9 cellular contexts compared by ENCODE assay signal in the genomic region with DNA sequence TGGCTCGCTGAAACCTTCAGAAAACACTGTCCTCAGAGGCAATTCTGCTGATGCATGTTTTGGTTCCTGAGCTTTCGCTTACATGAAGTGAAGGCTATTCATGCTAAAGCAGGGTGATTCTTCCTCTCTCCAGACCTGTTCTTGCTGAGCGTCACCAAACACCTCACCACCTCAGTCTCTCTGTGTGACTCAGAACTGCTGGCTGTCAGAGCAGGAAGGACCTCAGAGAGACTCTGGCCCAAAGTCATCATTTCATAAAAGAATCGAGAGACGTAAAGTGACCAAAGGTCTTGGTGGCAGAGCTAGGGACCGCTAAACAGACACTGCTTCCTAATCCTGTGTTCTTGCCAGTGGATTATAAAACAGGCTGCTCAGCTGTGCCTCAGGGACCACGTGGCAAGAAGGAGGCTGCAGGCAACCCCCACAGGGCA.
DNase-seq lines count a peak whose midpoint lies in the region; ATAC-seq and TF ChIP-seq lines count a peak whose summit lies in the region.
"Had no signal": no experiment of that assay in that cellular context is flagged by ENCODE, and none has a peak within 500 bp of the region (broad histone marks: within the 10 kb centered on the region; RNA-seq: fewer than 3 reads in every experiment).

No MANE protein-coding gene starts in this region.

- no peak for TF ChIP-seq CTCF in NB4 (IDR thresholded peaks at IDR 0.05; ENCODE audit: low read depth, low read length)

- intact Hi-C loops in Right ventricle myocardium inferior (cut with DNase I): no loop called here
- intact Hi-C loops in cardiac septum (cut with DNase I): no loop called here
- intact Hi-C loops in Right ventricle myocardium superior (cut with DNase I): no loop called here

- no peak overlapping the region for H3K4me3 ChIP-seq in NB4 (ENCODE audit: low read depth, low read length)
- H3K4me3 ChIP-seq: skin epidermis had no signal

- no peak for TF ChIP-seq POLR2A in NB4 (IDR thresholded peaks at IDR 0.05; ENCODE audit: extremely low read depth, insufficient read length)

- ATAC-seq in Right ventricle myocardium inferior (peak; percentile 67), Right ventricle myocardium superior (ENCODE audit: poor library complexity) (peak; percentile 77), HG03460 (IDR thresholded peaks at IDR 0.05; ENCODE audit: unreplicated experiment) (no peak)

- DNase-seq in Right ventricle myocardium inferior (ENCODE audit: missing footprints): no peak
- no peak for DNase-seq in cardiac septum (ENCODE audit: low spot score)
- DNase-seq in NB4 (ENCODE audit: low read depth): peak; percentile 46
- DNase-seq in Right ventricle myocardium superior: no peak
- DNase-seq in HUDEP-2 (lab: John Stamatoyannopoulos, UW; ENCODE audit: unreplicated experiment in 76 of 76): no peak
- DNase-seq in OCI-M1 (lab: John Stamatoyannopoulos, UW): no peak
- no peak for DNase-seq in LoVo (ENCODE audit: low spot score)
